8 cellular contexts compared by ENCODE assay signal in genomic region chr1:205261091-205261732, GRCh38. TPM values are rescaled to one million over a fixed set of nuclear protein-coding genes. Genes with fewer than 3 reads are reported as not detected.
A peak's percentile ranks its signal among the peaks of the same experiment; 100 is the strongest.
DNase-seq lines count a peak whose midpoint lies in the region; ATAC-seq, FAIRE-seq and TF ChIP-seq lines count a peak whose summit lies in the region.
"Not testable (repeated sequence)": the region's sequence is repeated elsewhere in the genome, so short reads cannot be mapped to it uniquely, and the experiment has no call there.

No MANE protein-coding gene starts in this region.

- DNase-seq in A549 (ENCODE audit: low read depth in 1 of 2, low spot score in 1 of 2); HCT116 (ENCODE audit: low read depth, low spot score); smooth muscle cell (lab: John Stamatoyannopoulos, UW; ENCODE audit: unreplicated experiment): not testable (repeated sequence)
- peak; percentile 75 for DNase-seq in MV-4-11 (lab: John Stamatoyannopoulos, UW)
- DNase-seq in SIG-M5 treated with dmso at 0.1 percent for 504 hours (lab: John Stamatoyannopoulos, UW; ENCODE audit: unreplicated experiment), result peak; percentile 59
- DNase-seq in activated CD8-positive, alpha-beta memory T cell treated with anti-CD3 and anti-CD28 coated beads, Interleukin-2, amount 10 ng/mL, durations not matched to agents 7 days and 5 days, result peak; percentile 49
- peak; percentile 45 to 78 for DNase-seq in cardiac fibroblast (ENCODE audit: low read depth in 2 of 2)
- peak; percentile 85 for DNase-seq in iris pigment epithelial cell (ENCODE audit: low read depth)

- peak in 1 of 2 experiments; percentile 12; a peak in 1 of 6 replicates for ATAC-seq in A549
- not testable (repeated sequence) for ATAC-seq in HCT116
- ATAC-seq in activated CD8-positive, alpha-beta memory T cell treated with anti-CD3 and anti-CD28 coated beads, Interleukin-2, amount 10 ng/mL, durations not matched to agents 7 days and 5 days, result peak; percentile 52

- TF ChIP-seq POLR2A in A549 (IDR thresholded peaks at IDR 0.05; ENCODE audit: low read length); HCT116 (IDR thresholded peaks at IDR 0.05; ENCODE audit: borderline replicate concordance, extremely low read depth, insufficient read depth, insufficient read length): not testable (repeated sequence)

- H3F3A ChIP-seq in smooth muscle cell (ENCODE audit: low read depth), result not testable (repeated sequence)

- H3K27me3 Mint-ChIP-seq in activated CD8-positive, alpha-beta memory T cell treated with anti-CD3 and anti-CD28 coated beads, Interleukin-2, amount 10 ng/mL, durations not matched to agents 7 days and 5 days, result not testable (repeated sequence)

- H3K27ac ChIP-seq in A549 (0 out of 6 replicates have a peak overlapping the region, but pooled peaks of 1 of the 2 experiments have one; percentile 23), smooth muscle cell (ENCODE audit: low read depth) (peak overlapping the region; percentile 96)
- H3K27ac ChIP-seq in HCT116 (ENCODE audit: low read depth, low read length), result not testable (repeated sequence)

- H3K4me1 ChIP-seq in A549 (peaks cover 32% of the 10 kb centered on the region), HCT116 (ENCODE audit: control insufficient read depth in 1 of 2, insufficient read depth in 2 of 2, low read length in 2 of 2) (peaks cover 24 to 58% of the 10 kb centered on the region in 2 experiments), smooth muscle cell (ENCODE audit: low read depth) (peaks cover 30% of the 10 kb centered on the region)

- H3K4me2 ChIP-seq in A549 (peak overlapping the region; percentile 27; the same call in 1 of the 3 replicates), HCT116 (ENCODE audit: low read length) (peak overlapping the region; percentile 39), smooth muscle cell (peak overlapping the region; percentile 69)

- H3K36me3 Mint-ChIP-seq in activated CD8-positive, alpha-beta memory T cell treated with anti-CD3 and anti-CD28 coated beads, Interleukin-2, amount 10 ng/mL, durations not matched to agents 7 days and 5 days, result not testable (repeated sequence)

- peaks cover 21% of the 10 kb centered on the region for H3K4me1 Mint-ChIP-seq in activated CD8-positive, alpha-beta memory T cell treated with anti-CD3 and anti-CD28 coated beads, Interleukin-2, amount 10 ng/mL, durations not matched to agents 7 days and 5 days

- not testable (repeated sequence) for H3K4me3 ChIP-seq in A549; HCT116 (replicated peaks in 1 of 2; ENCODE audit: low read depth in 1 of 2, low read length in 2 of 2); cardiac fibroblast (replicated peaks in 1 of 2; ENCODE audit: low read depth in 2 of 2, low read length in 2 of 2); smooth muscle cell

- TF ChIP-seq EP300 in A549 (IDR thresholded peaks at IDR 0.05), result not testable (repeated sequence)

- H3K4me3 Mint-ChIP-seq in activated CD8-positive, alpha-beta memory T cell treated with anti-CD3 and anti-CD28 coated beads, Interleukin-2, amount 10 ng/mL, durations not matched to agents 7 days and 5 days, result not testable (repeated sequence)

- CTCF ChIA-PET in A549 (lab: Yijun Ruan, JAX), result interaction anchor here (1.1 to 89.2 kb wide), 11 partner anchors 1 to 454 kb away, joined by 3 to 3627 read pairs (median 10); partner anchors contain the start of genes KLHDC8A, NUAK2 and TMCC2
- CTCF ChIA-PET in HCT116 (lab: Charles Lee), result interaction anchor here (0.9 to 4.1 kb wide), 8 partner anchors 10 to 199 kb away, joined by 3 to 17 read pairs (median 6); partner anchors contain the start of gene TMCC2
- CTCF ChIA-PET in activated CD8-positive, alpha-beta memory T cell treated with anti-CD3 and anti-CD28 coated beads, Interleukin-2, amount 10 ng/mL, durations not matched to agents 7 days and 5 days (lab: Charles Lee), result interaction anchor here (0.6 to 16.4 kb wide), 13 partner anchors 9 to 284 kb away, joined by 3 to 207 read pairs (median 4); partner anchors contain the start of gene TMCC2

- TF ChIP-seq RAD21 in A549 (conservative IDR thresholded peaks at IDR 0.05 in 1 of 2, IDR thresholded peaks at IDR 0.05 in 1 of 2); HCT116 (IDR thresholded peaks at IDR 0.05; ENCODE audit: low read depth): not testable (repeated sequence)

- POLR2A ChIA-PET in A549 (lab: Yijun Ruan, JAX), result not testable (repeated sequence)
- POLR2A ChIA-PET in HCT116 (lab: Charles Lee), result interaction anchor here (0.6 kb wide), 1 partner anchor 398 kb away, joined by 4 read pairs; no protein-coding TSS in a partner anchor

- 45% methylated on average over 7 of the region's 7 CpGs for WGBS in A549 (ENCODE audit: missing lambda C conversion rate)
- 22% methylated on average over 7 of the region's 7 CpGs for WGBS in smooth muscle cell (ENCODE audit: low lambda C conversion rate)

- not testable (repeated sequence) for TF ChIP-seq CTCF in A549 (IDR thresholded peaks at IDR 0.05); HCT116 (IDR thresholded peaks at IDR 0.05 in 2 of 3, conservative IDR thresholded peaks at IDR 0.05 in 1 of 3; ENCODE audit: borderline replicate concordance in 1 of 3, insufficient read depth in 1 of 3, low read depth in 2 of 3, low read length in 2 of 3); cardiac fibroblast (IDR thresholded peaks at IDR 0.05; ENCODE audit: low read depth, low read length); smooth muscle cell (IDR thresholded peaks at IDR 0.05; ENCODE audit: borderline replicate concordance, insufficient read depth, poor library complexity, severe bottlenecking)

- not testable (repeated sequence) for FAIRE-seq in A549 (lab: Jason Lieb, UNC)

- H4K20me1 ChIP-seq in HCT116 (ENCODE audit: insufficient read depth); smooth muscle cell (ENCODE audit: low read depth): not testable (repeated sequence)

- BruUV-seq in HCT116 (replicated peaks; lab: Mats Ljungman, UMichigan), result not testable (repeated sequence)

- H3K36me3 ChIP-seq in HCT116 (ENCODE audit: control insufficient read depth in 1 of 2, insufficient read depth in 2 of 2, low read length in 2 of 2); smooth muscle cell (ENCODE audit: low read depth): not testable (repeated sequence)

- H3K9me3 ChIP-seq in A549; HCT116 (ENCODE audit: control insufficient read depth in 1 of 2, insufficient read depth in 1 of 2, low read depth in 1 of 2, low read length in 2 of 2); smooth muscle cell (replicated peaks; ENCODE audit: low read depth): not testable (repeated sequence)

- H3K9me3 Mint-ChIP-seq in activated CD8-positive, alpha-beta memory T cell treated with anti-CD3 and anti-CD28 coated beads, Interleukin-2, amount 10 ng/mL, durations not matched to agents 7 days and 5 days (ENCODE audit: low read depth), result not testable (repeated sequence)

- RAD21 ChIA-PET in HCT116 (lab: Charles Lee; ENCODE audit: low non-redundant PET in 1 of 2, low total read pairs in 2 of 2, uncharacterized antibody in 2 of 2, unreplicated experiment in 2 of 2), result interaction anchor here in 1 of 2 experiments (1.5 kb wide), 1 partner anchor 10 kb away, joined by 3 read pairs; no protein-coding TSS in a partner anchor

- H3K9ac ChIP-seq in HCT116 (ENCODE audit: low read length), result not testable (repeated sequence)
- peak overlapping the region; percentile 91 for H3K9ac ChIP-seq in smooth muscle cell (ENCODE audit: low read depth)

- H3K27me3 ChIP-seq in HCT116 (ENCODE audit: insufficient read depth, low read length); smooth muscle cell (ENCODE audit: low read depth): not testable (repeated sequence)

- H3K27ac Mint-ChIP-seq in activated CD8-positive, alpha-beta memory T cell treated with anti-CD3 and anti-CD28 coated beads, Interleukin-2, amount 10 ng/mL, durations not matched to agents 7 days and 5 days, result not testable (repeated sequence)

- intact Hi-C loops in HCT116 (cut with micrococcal nuclease), result not testable (repeated sequence)

- H3K9me2 ChIP-seq in HCT116 (ENCODE audit: insufficient read depth), result not testable (repeated sequence)

- H2AFZ ChIP-seq in HCT116 (ENCODE audit: low read depth, low read length, poor library complexity, severe bottlenecking), result not testable (repeated sequence)
- peak overlapping the region; percentile 29 for H2AFZ ChIP-seq in smooth muscle cell (ENCODE audit: low read depth)

- not testable (repeated sequence) for H3K79me2 ChIP-seq in HCT116 (ENCODE audit: insufficient read depth, low read length); smooth muscle cell (ENCODE audit: low read depth)

TF ChIP-seq in A549, 52 proteins besides CTCF, POLR2A, EP300 and RAD21 (continues in another document):
- TF ChIP-seq CEBPB (IDR thresholded peaks at IDR 0.05), result peak in 1 of 2 experiments; percentile 35; a peak in 1 of 4 replicates

RNA-seq across cellular contexts. Expression of gene TMCC2, which starts 33.5 kb away (rescaled TPM):
- polyA plus RNA-seq in A549 (2011; rRNA removed) (1.6 and 1.7 TPM in 2 replicates), A549 (2017; fragmentation: RNase III; extraction: RNeasy Plus Mini Kit Qiagen cat#74134 plus additional on column Dnase treatment) (2.9 to 3.7 TPM (median 3.2 TPM) in 3 replicates), smooth muscle cell (2.4 and 5.6 TPM in 2 replicates)
- 3.3 and 3.8 TPM in 2 replicates for polyA plus RNA-seq in A549 (2012; cell fraction: cytosol; rRNA removed)
- 4.6 and 5.4 TPM in 2 replicates for polyA plus RNA-seq in A549 (2012; cell fraction: nucleus; rRNA removed)
- polyA minus RNA-seq in A549 (2011; rRNA and poly(A)+ RNA removed), result 2.6 and 3.4 TPM in 2 replicates
- total RNA-seq in HCT116 (2021; ENCODE audit: unreplicated experiment) (2.7 TPM), smooth muscle cell (2.1 and 3.3 TPM in 2 replicates)
- 2.5 and 2.6 TPM in 2 replicates for polyA plus RNA-seq in HCT116 (2012)
- total RNA-seq in activated CD8-positive, alpha-beta memory T cell treated with anti-CD3 and anti-CD28 coated beads, Interleukin-2, amount 10 ng/mL, durations not matched to agents 7 days and 5 days, result 1 to 10 TPM; 2.6 to 5.3 TPM

RNA-seq across cellular contexts. Expression of gene DSTYK, which starts 49.7 kb away (rescaled TPM):
- polyA plus RNA-seq in A549 (2011; rRNA removed) (8.5 and 9.0 TPM in 2 replicates), A549 (2017; fragmentation: RNase III; extraction: RNeasy Plus Mini Kit Qiagen cat#74134 plus additional on column Dnase treatment) (8.5 to 8.7 TPM (median 8.6 TPM) in 3 replicates), smooth muscle cell (6.9 TPM in 2 replicates)
- polyA plus RNA-seq in A549 (2012; cell fraction: cytosol; rRNA removed), result 2.5 and 3.1 TPM in 2 replicates
- polyA plus RNA-seq in A549 (2012; cell fraction: nucleus; rRNA removed), result 1.6 and 2.0 TPM in 2 replicates
- polyA minus RNA-seq in A549 (2011; rRNA and poly(A)+ RNA removed), result 10.2 and 10.9 TPM in 2 replicates
- total RNA-seq in HCT116 (2021; ENCODE audit: unreplicated experiment) (6.6 TPM), smooth muscle cell (8.7 and 12.1 TPM in 2 replicates)
- polyA plus RNA-seq in HCT116 (2012), result 3.1 and 3.5 TPM in 2 replicates
- total RNA-seq in activated CD8-positive, alpha-beta memory T cell treated with anti-CD3 and anti-CD28 coated beads, Interleukin-2, amount 10 ng/mL, durations not matched to agents 7 days and 5 days, result 10 to 100 TPM in 1 of 2 experiments, 1 to 10 TPM in 1; 8.7 to 11.6 TPM
